ENCODE assay signal across 22 cellular contexts in the genomic region with DNA sequence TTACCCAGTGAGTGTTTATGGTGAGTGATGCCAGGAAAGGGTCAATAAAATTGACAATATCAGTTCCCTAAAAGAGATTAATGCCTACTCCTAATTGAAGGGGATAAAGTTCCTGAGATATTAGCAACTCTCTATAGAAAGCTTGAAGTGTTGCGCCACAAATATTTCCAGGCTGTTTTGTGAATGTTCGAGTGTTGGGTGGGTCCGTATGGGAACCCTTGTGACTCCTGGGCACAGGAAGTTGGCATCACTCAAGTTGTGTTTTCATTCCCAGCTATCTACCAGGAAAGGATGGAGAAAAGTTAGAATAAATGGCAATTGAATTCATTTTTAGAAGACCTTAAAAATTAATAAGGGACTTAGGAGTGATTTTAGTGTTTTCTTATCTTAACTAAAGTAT.
"Had no signal": no experiment of that assay in that cellular context is flagged by ENCODE, and none has a peak within 500 bp of the region (broad histone marks: within the 10 kb centered on the region; RNA-seq: fewer than 3 reads in every experiment).

No MANE protein-coding gene starts in this region.

- H3K27me3 ChIP-seq: SJSA1 had no signal

- H3K27me3 Mint-ChIP-seq: IgD-negative memory B cell had no signal

- H3K36me3 ChIP-seq: SJSA1 had no signal

- H3K4me1 Mint-ChIP-seq: IgD-negative memory B cell had no signal

- H3K36me3 Mint-ChIP-seq: IgD-negative memory B cell had no signal

- H3K4me3 Mint-ChIP-seq: IgD-negative memory B cell had no signal

- DNase-seq: Kasumi-1, MM.1S, NCI-H1092 treated with DMSO at 0.1 percent for 48 hours, NCI-H1436 treated with DMSO at 0.1 percent for 48 hours, NCI-H1694, NCI-H187 treated with DMSO at 0.1 percent for 48 hours, NCI-H2029 treated with DMSO at 0.1 percent for 48 hours, NCI-H2171, NCI-H226, NCI-H446, NCI-H510A, NCI-H524 treated with DMSO at 0.1 percent for 48 hours, NCI-H69, NCI-H774, Right ventricle myocardium superior, RPMI8226, SIG-M5 had no signal

- H3K27ac ChIP-seq: KMS-11, SK-N-MC had no signal

- H3K4me3 ChIP-seq: K562, SJSA1, SK-N-MC had no signal

- H3K9me3 ChIP-seq: SJSA1 had no signal

- H3K27ac Mint-ChIP-seq: IgD-negative memory B cell had no signal
